Comparison of ENCODE assay signal across 9 cellular contexts in genomic region chr18:49559326-49559931, GRCh38. TPM values are rescaled to one million over a fixed set of nuclear protein-coding genes. Genes with fewer than 3 reads are reported as not detected.
DNase-seq lines count a peak whose midpoint lies in the region; FAIRE-seq and TF ChIP-seq lines count a peak whose summit lies in the region.
"Not testable (repeated sequence)": the region's sequence is repeated elsewhere in the genome, so short reads cannot be mapped to it uniquely, and the experiment has no call there.
"Had no signal": no experiment of that assay in that cellular context is flagged by ENCODE, and none has a peak within 500 bp of the region (broad histone marks: within the 10 kb centered on the region; RNA-seq: fewer than 3 reads in every experiment).

No MANE protein-coding gene starts in this region.

- CTCF ChIA-PET in GM10248 (lab: Yijun Ruan, JAX), result interaction anchor here (1.2 to 3.7 kb wide), 4 partner anchors 11 to 300 kb away, joined by 3 to 26 read pairs (median 4); no protein-coding TSS in a partner anchor

- not testable (repeated sequence) for H3K4me2 ChIP-seq in Loucy (ENCODE audit: low read depth, low read length, poor library complexity, severe bottlenecking)

- POLR2A ChIA-PET in GM10248 (lab: Yijun Ruan, JAX), result not testable (repeated sequence)

- not testable (repeated sequence) for H3K4me1 ChIP-seq in Loucy (ENCODE audit: insufficient read depth, low read length, poor library complexity, severe bottlenecking)

- not testable (repeated sequence) for H2AFZ ChIP-seq in Loucy (ENCODE audit: low read length)

- H3K9ac ChIP-seq in Loucy (ENCODE audit: low read depth, low read length, poor library complexity, severe bottlenecking), result not testable (repeated sequence)

- not testable (repeated sequence) for H3K36me3 ChIP-seq in Loucy (ENCODE audit: insufficient read depth, low read length)

- not testable (repeated sequence) for DNase-seq in AG09309 (ENCODE audit: low read depth)
- DNase-seq in GM10248 (ENCODE audit: extremely low spot score), result peak; percentile 52
- peak; percentile 51 for DNase-seq in NCI-H510A treated with DMSO at 0.1 percent for 48 hours (lab: John Stamatoyannopoulos, UW)
- peak; percentile 33 to 62 for DNase-seq in dermis microvascular lymphatic vessel endothelial cell (ENCODE audit: low read depth in 2 of 2)
- DNase-seq in iris pigment epithelial cell (ENCODE audit: low read depth), result peak; percentile 55
- peak; percentile 70 for DNase-seq in renal cortical epithelial cell (ENCODE audit: low read depth)

- H3K27me3 ChIP-seq in Loucy (ENCODE audit: insufficient read depth, low read length, poor library complexity, severe bottlenecking), result not testable (repeated sequence)

- H3F3A ChIP-seq in Loucy (ENCODE audit: low read depth), result not testable (repeated sequence)

- H3K9me3 ChIP-seq in Loucy (ENCODE audit: insufficient read depth, low read depth, low read length), result not testable (repeated sequence)

- TF ChIP-seq CTCF in AG09309 (IDR thresholded peaks at IDR 0.05; ENCODE audit: control insufficient read depth, insufficient read depth, low read depth, low read length, missing control alignments), result peak; percentile 51
- peak; percentile 41 for TF ChIP-seq CTCF in GM10248 (IDR thresholded peaks at IDR 0.05; ENCODE audit: control extremely low read depth, extremely low read depth, low read depth, missing control alignments)
- peak; percentile 67 for TF ChIP-seq CTCF in Loucy (conservative IDR thresholded peaks at IDR 0.05; ENCODE audit: low read length)

- not testable (repeated sequence) for H3K79me2 ChIP-seq in Loucy (ENCODE audit: insufficient read depth, low read length)

- FAIRE-seq in TTC549 (lab: Jason Lieb, UNC), result peak; percentile 66

- H3K4me3 ChIP-seq in AG09309 (ENCODE audit: control insufficient read depth, low read depth, low read length); Loucy (ENCODE audit: low read length, poor library complexity, severe bottlenecking): not testable (repeated sequence)

- not testable (repeated sequence) for H3K9me2 ChIP-seq in Loucy (replicated peaks; ENCODE audit: low read depth, low read length)

- not testable (repeated sequence) for H4K20me1 ChIP-seq in Loucy (ENCODE audit: insufficient read depth, low read length, poor library complexity, severe bottlenecking)

RNA-seq across cellular contexts. Expression of gene LIPG, which starts 2.4 kb away (rescaled TPM):
- total RNA-seq in dermis microvascular lymphatic vessel endothelial cell, result 1.3 and 4.2 TPM in 2 replicates
- 61.1 and 61.4 TPM in 2 replicates for total RNA-seq in renal cortical epithelial cell
- total RNA-seq: activated CD4-positive, alpha-beta memory T cell treated with anti-CD3 and anti-CD28 coated beads, Interleukin-2, amount 10 ng/mL, durations not matched to agents 7 days and 5 days had no signal

Comparison
In these comparisons a context has a peak if more than half of its experiments do, and no peak if none do; other contexts are left out.
1. RNA of gene LIPG, which starts 2.4 kb away (total RNA-seq): 61.1 to 61.4 TPM in renal cortical epithelial cell; 1.3 to 4.2 TPM in dermis microvascular lymphatic vessel endothelial cell; every median in the first group is over 10 times any median in the second.
2. Peak in every context shown above with its lines, with median percentiles within 50 percentile points of each other: CTCF ChIP-seq.